Comparison of ENCODE assay signal across 11 cellular contexts in genomic region chr4:146654648-146654975, GRCh38. TPM values are rescaled to one million over a fixed set of nuclear protein-coding genes. Genes with fewer than 3 reads are reported as not detected.
A peak's percentile ranks its signal among the peaks of the same experiment; 100 is the strongest.
DNase-seq lines count a peak whose midpoint lies in the region; ATAC-seq and TF ChIP-seq lines count a peak whose summit lies in the region.
"Had no signal": no experiment of that assay in that cellular context is flagged by ENCODE, and none has a peak within 500 bp of the region (broad histone marks: within the 10 kb centered on the region; RNA-seq: fewer than 3 reads in every experiment).

No MANE protein-coding gene starts in this region.

- H3K27ac ChIP-seq in lower lobe of right lung (no peak overlapping the region), thoracic aorta (no peak overlapping the region)
- H3K27ac ChIP-seq: BLaER1 treated with 17β-estradiol and CSF1 and Interleukin-3, amounts not matched to agents 10 nM and 100 nM had no signal

- CTCF ChIA-PET in activated CD8-positive, alpha-beta memory T cell treated with anti-CD3 and anti-CD28 coated beads, Interleukin-2, amount 10 ng/mL, durations not matched to agents 7 days and 5 days (lab: Charles Lee), result no interaction called here

- H3K4me1 ChIP-seq in lower lobe of right lung, result peaks cover 5% of the 10 kb centered on the region
- peaks cover 6 to 9% of the 10 kb centered on the region in 2 donors for H3K4me1 ChIP-seq in thoracic aorta (ENCODE audit: control insufficient read depth in 1 of 2, low read depth in 2 of 2)
- H3K4me1 ChIP-seq: BLaER1 treated with 17β-estradiol and CSF1 and Interleukin-3, amounts not matched to agents 10 nM and 100 nM had no signal

- H3K27me3 ChIP-seq in lower lobe of right lung (ENCODE audit: low read depth), result peaks cover 60% of the 10 kb centered on the region
- peaks cover 6% of the 10 kb centered on the region for H3K27me3 ChIP-seq in thoracic aorta (replicated peaks; ENCODE audit: insufficient read depth)
- H3K27me3 ChIP-seq: BLaER1 treated with 17β-estradiol and CSF1 and Interleukin-3, amounts not matched to agents 10 nM and 100 nM had no signal

- peaks cover 84% of the 10 kb centered on the region for H3K27me3 Mint-ChIP-seq in activated CD8-positive, alpha-beta memory T cell treated with anti-CD3 and anti-CD28 coated beads, Interleukin-2, amount 10 ng/mL, durations not matched to agents 7 days and 5 days

- in situ Hi-C loops in astrocyte of the spinal cord (cut with HindIII; ENCODE audit: low sequenced_read_pairs), result no loop called here

- no peak overlapping the region for H3K27ac Mint-ChIP-seq in activated CD8-positive, alpha-beta memory T cell treated with anti-CD3 and anti-CD28 coated beads, Interleukin-2, amount 10 ng/mL, durations not matched to agents 7 days and 5 days

- H3K36me3 Mint-ChIP-seq in activated CD8-positive, alpha-beta memory T cell treated with anti-CD3 and anti-CD28 coated beads, Interleukin-2, amount 10 ng/mL, durations not matched to agents 7 days and 5 days, result peaks cover 4% of the 10 kb centered on the region

- no peak for DNase-seq in activated CD8-positive, alpha-beta memory T cell treated with anti-CD3 and anti-CD28 coated beads, Interleukin-2, amount 10 ng/mL, durations not matched to agents 7 days and 5 days
- no peak for DNase-seq in activated CD8-positive, alpha-beta memory T cell treated with anti-CD3 and anti-CD28 coated beads, Interleukin-2, amount 50 U/mL, for 48 hours
- DNase-seq in astrocyte of the spinal cord (ENCODE audit: low read depth, low spot score) (no peak), lower lobe of right lung (no peak), thoracic aorta (ENCODE audit: low spot score) (no peak), posterior vena cava (ENCODE audit: low spot score) (no peak), GF-D8 (lab: John Stamatoyannopoulos, UW) (no peak)
- DNase-seq: effector CD4-positive, alpha-beta T cell had no signal

- intact Hi-C loops in lower lobe of right lung (cut with DNase I), result no loop called here
- intact Hi-C loops in posterior vena cava (cut with DNase I), result no loop called here

- H3K4me1 Mint-ChIP-seq in activated CD8-positive, alpha-beta memory T cell treated with anti-CD3 and anti-CD28 coated beads, Interleukin-2, amount 10 ng/mL, durations not matched to agents 7 days and 5 days, result peaks cover 6% of the 10 kb centered on the region

- peak overlapping the region; percentile 57 for H3K4me3 Mint-ChIP-seq in activated CD8-positive, alpha-beta memory T cell treated with anti-CD3 and anti-CD28 coated beads, Interleukin-2, amount 10 ng/mL, durations not matched to agents 7 days and 5 days

- H3K9me3 Mint-ChIP-seq in activated CD8-positive, alpha-beta memory T cell treated with anti-CD3 and anti-CD28 coated beads, Interleukin-2, amount 10 ng/mL, durations not matched to agents 7 days and 5 days (ENCODE audit: low read depth), result no peaks in the 10 kb centered on the region

- ATAC-seq in activated CD8-positive, alpha-beta memory T cell treated with anti-CD3 and anti-CD28 coated beads, Interleukin-2, amount 10 ng/mL, durations not matched to agents 7 days and 5 days, result no peak
- no peak for ATAC-seq in lower lobe of right lung
- no peak for ATAC-seq in thoracic aorta (ENCODE audit: insufficient number of reproducible peaks, low FRiP score, low read depth)
- ATAC-seq in GM19397 (IDR thresholded peaks at IDR 0.05; ENCODE audit: unreplicated experiment), result no peak

- TF ChIP-seq CTCF in astrocyte of the spinal cord (IDR thresholded peaks at IDR 0.05; ENCODE audit: low read depth, low read length) (no peak), lower lobe of right lung (IDR thresholded peaks at IDR 0.05) (no peak), thoracic aorta (IDR thresholded peaks at IDR 0.05) (no peak)

- H3K36me3 ChIP-seq in lower lobe of right lung (no peaks in the 10 kb centered on the region), thoracic aorta (no peaks in the 10 kb centered on the region)
- H3K36me3 ChIP-seq: BLaER1 treated with 17β-estradiol and CSF1 and Interleukin-3, amounts not matched to agents 10 nM and 100 nM had no signal

- H3K4me3 ChIP-seq in astrocyte of the spinal cord (ENCODE audit: low read depth, low read length), result peak overlapping the region; percentile 34
- H3K4me3 ChIP-seq in lower lobe of right lung, result peak overlapping the region; percentile 53
- H3K4me3 ChIP-seq in thoracic aorta, result peak overlapping the region; percentile 73
- H3K4me3 ChIP-seq: BLaER1 treated with 17β-estradiol and CSF1 and Interleukin-3, amounts not matched to agents 10 nM and 100 nM had no signal

- H3K9me3 ChIP-seq in lower lobe of right lung (no peaks in the 10 kb centered on the region), thoracic aorta (no peaks in the 10 kb centered on the region)

RNA-seq across cellular contexts. Expression of gene POU4F2, which starts 15.9 kb away (rescaled TPM):
- total RNA-seq in activated CD8-positive, alpha-beta memory T cell treated with anti-CD3 and anti-CD28 coated beads, Interleukin-2, amount 10 ng/mL, durations not matched to agents 7 days and 5 days, result not detected
- total RNA-seq in lower lobe of right lung (not detected), thoracic aorta (not detected), posterior vena cava (not detected)
- total RNA-seq: HT1080 had no signal
